17 cellular contexts compared by ENCODE assay signal in genomic region chr9:32136700-32137339, GRCh38.
DNase-seq lines count a peak whose midpoint lies in the region; ATAC-seq, FAIRE-seq and TF ChIP-seq lines count a peak whose summit lies in the region.
"Had no signal": no experiment of that assay in that cellular context is flagged by ENCODE, and none has a peak within 500 bp of the region (broad histone marks: within the 10 kb centered on the region; RNA-seq: fewer than 3 reads in every experiment).

No MANE protein-coding gene starts in this region.

- CTCF ChIA-PET in A549 (lab: Yijun Ruan, JAX), result no interaction called here

- H2AK5ac ChIP-seq in H9 (ENCODE audit: insufficient read length, low read length), result no peak overlapping the region

- no peak overlapping the region for H2BK20ac ChIP-seq in H9 (ENCODE audit: low read depth, low read length, poor library complexity, severe bottlenecking)

- H3K27ac ChIP-seq in A549 (no peak overlapping the region), H9 (ENCODE audit: insufficient read length, low read depth, low read length) (no peak overlapping the region), ovary (no peak overlapping the region)
- H3K27ac ChIP-seq: PC-9, tibial artery had no signal

- no peaks in the 10 kb centered on the region for H3K27me3 ChIP-seq in H9 (ENCODE audit: insufficient read depth, low read length)
- H3K27me3 ChIP-seq in ovary, result no peaks in the 10 kb centered on the region
- H3K27me3 ChIP-seq: tibial artery had no signal

- H3K9me3 Mint-ChIP-seq in H9 (no peaks in the 10 kb centered on the region), immature natural killer cell (peaks cover 0 to 41% (median 13%) of the 10 kb centered on the region in 6 donors)
- H3K9me3 Mint-ChIP-seq: activated naive CD4-positive, alpha-beta T cell treated with anti-CD3 and anti-CD28 coated beads, Interleukin-2, amount 50 U/mL, for 72 hours had no signal

- H3K23ac ChIP-seq in H9 (ENCODE audit: insufficient read length, low read depth, low read length), result no peak overlapping the region

- no peaks in the 10 kb centered on the region for H3K23me2 ChIP-seq in H9 (ENCODE audit: insufficient read length, low read depth, low read length, poor library complexity, severe bottlenecking)

- TF ChIP-seq POLR2A in A549 (IDR thresholded peaks at IDR 0.05; ENCODE audit: low read length) (no peak), ovary (IDR thresholded peaks at IDR 0.05) (no peak)

- no peak overlapping the region for H3K56ac ChIP-seq in H9 (ENCODE audit: insufficient read length, low read depth, low read length)

- no peak overlapping the region for H3K4ac ChIP-seq in H9 (ENCODE audit: low read depth, low read length)

- no peak overlapping the region for H4K5ac ChIP-seq in H9 (ENCODE audit: insufficient read length, low read depth, low read length)

- H2BK12ac ChIP-seq in H9 (ENCODE audit: insufficient read length, low read depth, low read length), result no peak overlapping the region

- H3T11ph ChIP-seq in H9 (ENCODE audit: low read length), result no peak overlapping the region

- no peak overlapping the region for H3K18ac ChIP-seq in H9 (ENCODE audit: insufficient read length, low read depth, low read length)

- TF ChIP-seq CTCF in A549 (IDR thresholded peaks at IDR 0.05) (no peak), H9 (conservative IDR thresholded peaks at IDR 0.05) (peak; percentile 55), ovary (IDR thresholded peaks at IDR 0.05) (no peak)

- peak; percentile 61 to 68; a peak in 3 of 6 replicates for ATAC-seq in A549
- ATAC-seq: activated naive CD4-positive, alpha-beta T cell treated with anti-CD3 and anti-CD28 coated beads, Interleukin-2, amount 50 U/mL, for 72 hours had no signal

- H3K4me1 ChIP-seq in A549 (no peaks in the 10 kb centered on the region), H9 (ENCODE audit: insufficient read depth, low read length) (no peaks in the 10 kb centered on the region), ovary (ENCODE audit: insufficient read depth) (peaks cover 4% of the 10 kb centered on the region)
- H3K4me1 ChIP-seq: tibial artery had no signal

- 4% methylated on average over 3 of the region's 3 CpGs for WGBS in A549 (ENCODE audit: missing lambda C conversion rate)
- no CpG with 5 or more reads among the region's 3 CpGs for WGBS in H9 (ENCODE audit: extremely low coverage, insufficient read length, low lambda C conversion rate)
- 73 to 78% (median 76%) methylated on average over 3 of the region's 3 CpGs for WGBS in ovary, 3 donors

- H3K14ac ChIP-seq in H9 (ENCODE audit: insufficient read depth, low read length), result no peak overlapping the region

- no peak overlapping the region for H3K4me3 ChIP-seq in A549
- no peak overlapping the region for H3K4me3 ChIP-seq in ovary
- H3K4me3 ChIP-seq: PC-9, tibial artery had no signal

- H4K20me1 ChIP-seq in H9 (ENCODE audit: control insufficient read depth, insufficient read depth, insufficient read length), result no peaks in the 10 kb centered on the region

- H3K79me2 ChIP-seq in H9 (ENCODE audit: insufficient read depth, low read length), result no peaks in the 10 kb centered on the region

- H3K9ac ChIP-seq in H9 (ENCODE audit: extremely low read depth, insufficient read length, low read length), result no peak overlapping the region

- H3K27ac Mint-ChIP-seq in H9, result no peak overlapping the region
- H3K27ac Mint-ChIP-seq in immature natural killer cell, result no peak overlapping the region
- H3K27ac Mint-ChIP-seq: activated naive CD4-positive, alpha-beta T cell treated with anti-CD3 and anti-CD28 coated beads, Interleukin-2, amount 50 U/mL, for 72 hours had no signal

- no peak overlapping the region for H4K8ac ChIP-seq in H9 (replicated peaks; ENCODE audit: insufficient read length, low read depth, low read length)

- H2AFZ ChIP-seq in H9 (ENCODE audit: low read length), result no peak overlapping the region
- H2AFZ ChIP-seq: PC-9 had no signal

- DNase-seq in A549 (ENCODE audit: low read depth in 1 of 2, low spot score in 1 of 2) (peak in 1 of 2 experiments; percentile 16), H9 (peak; percentile 40), T1000 (lab: John Stamatoyannopoulos, UW) (peak; percentile 4), islet precursor cell (peak; percentile 69), ovary (no peak), immature natural killer cell (no peak), NCI-H187 (lab: John Stamatoyannopoulos, UW) (no peak), amygdala (lab: John Stamatoyannopoulos, UW) (no peak)
- DNase-seq: activated CD4-positive, alpha-beta T cell treated with anti-CD3 and anti-CD28 coated beads for 4 hours; effector CD4-positive, alpha-beta T cell; HCEC 1CT; KG1; NCI-H146; NCI-H510A treated with DMSO at 0.1 percent for 48 hours; PC-9; tibial artery had no signal

- POLR2A ChIA-PET in A549 (lab: Yijun Ruan, JAX), result no interaction called here

- no peaks in the 10 kb centered on the region for H3K79me1 ChIP-seq in H9 (ENCODE audit: insufficient read depth, low read depth, low read length, poor library complexity, severe bottlenecking)

- TF ChIP-seq EP300 in A549 (IDR thresholded peaks at IDR 0.05) (no peak), ovary (IDR thresholded peaks at IDR 0.05) (no peak)

- H3K4me1 Mint-ChIP-seq in H9, result peaks cover 0 to 2% of the 10 kb centered on the region in 2 experiments; a peak in 1 of 4 replicates
- no peaks in the 10 kb centered on the region for H3K4me1 Mint-ChIP-seq in immature natural killer cell

- TF ChIP-seq RAD21 in A549 (conservative IDR thresholded peaks at IDR 0.05 in 1 of 2, IDR thresholded peaks at IDR 0.05 in 1 of 2), result no peak

- no peak overlapping the region for H4K91ac ChIP-seq in H9 (ENCODE audit: insufficient read length, low read depth, low read length)

- no peaks in the 10 kb centered on the region for H3K36me3 ChIP-seq in ovary
- H3K36me3 ChIP-seq: tibial artery had no signal

- H2BK120ac ChIP-seq in H9 (ENCODE audit: low read depth, low read length, poor library complexity, severe bottlenecking), result no peak overlapping the region

- H3K9me3 ChIP-seq in A549, result no peaks in the 10 kb centered on the region
- H3K9me3 ChIP-seq in H9 (ENCODE audit: control insufficient read depth, low read depth, low read length), result no peaks in the 10 kb centered on the region
- H3K9me3 ChIP-seq in ovary, result no peaks in the 10 kb centered on the region
- H3K9me3 ChIP-seq: tibial artery had no signal

- H2BK5ac ChIP-seq in H9 (ENCODE audit: insufficient read length, low read length), result no peak overlapping the region

- no peaks in the 10 kb centered on the region for H3K27me3 Mint-ChIP-seq in H9 (ENCODE audit: low read depth)
- no peaks in the 10 kb centered on the region for H3K27me3 Mint-ChIP-seq in immature natural killer cell (ENCODE audit: low read depth in 3 of 3)

- no peak overlapping the region for H2BK15ac ChIP-seq in H9 (ENCODE audit: low read depth, low read length)

- H3K4me2 ChIP-seq in A549 (no peak overlapping the region), H9 (ENCODE audit: insufficient read depth, insufficient read length, low read length) (no peak overlapping the region)
- H3K4me2 ChIP-seq: PC-9 had no signal

- no peak for FAIRE-seq in A549 (lab: Jason Lieb, UNC)

- no peaks in the 10 kb centered on the region for H3K36me3 Mint-ChIP-seq in H9 (ENCODE audit: insufficient read depth in 1 of 3, low read depth in 3 of 3)
- H3K36me3 Mint-ChIP-seq in immature natural killer cell, result no peaks in the 10 kb centered on the region
- H3K36me3 Mint-ChIP-seq: activated naive CD4-positive, alpha-beta T cell treated with anti-CD3 and anti-CD28 coated beads, Interleukin-2, amount 50 U/mL, for 72 hours had no signal

- intact Hi-C loops in ovary (cut with DNase I), result no loop called here

- H3K4me3 Mint-ChIP-seq in H9 (no peak overlapping the region), immature natural killer cell (no peak overlapping the region)

TF ChIP-seq in A549, 52 proteins besides CTCF, POLR2A, EP300 and RAD21:
- TF ChIP-seq HOXB5 (CRISPR knock-in tag; IDR thresholded peaks at IDR 0.05), result no peak

Comparison
In these comparisons a context has a peak if more than half of its experiments do, and no peak if none do; other contexts are left out.
1. DNase-seq: peak in H9 (single experiment), T1000 (single experiment) and islet precursor cell (single experiment); none in ovary (0 of 5), immature natural killer cell (0 of 3), NCI-H187 (0 of 2) and amygdala (0 of 56).